In genomic region chr1:121337958-121338357, GRCh38 we compare ENCODE assay signal across 8 cellular contexts.
A peak's percentile ranks its signal among the peaks of the same experiment; 100 is the strongest.
DNase-seq lines count a peak whose midpoint lies in the region; ATAC-seq lines count a peak whose summit lies in the region.
"Not testable (repeated sequence)": the region's sequence is repeated elsewhere in the genome, so short reads cannot be mapped to it uniquely, and the experiment has no call there.

No MANE protein-coding gene starts in this region.

- H3K27me3 Mint-ChIP-seq in activated CD4-positive, alpha-beta T cell treated with anti-CD3 and anti-CD28 coated beads, Interleukin-2, amount 10 ng/mL, durations not matched to agents 24 days and 14 days, result not testable (repeated sequence)

- ATAC-seq in GM18511 (IDR thresholded peaks at IDR 0.05; ENCODE audit: unreplicated experiment) (peak; percentile 76), GM19351 (IDR thresholded peaks at IDR 0.05; ENCODE audit: unreplicated experiment) (peak; percentile 85), HG02610 (IDR thresholded peaks at IDR 0.05; ENCODE audit: unreplicated experiment) (peak; percentile 73), HG03139 (IDR thresholded peaks at IDR 0.05; ENCODE audit: unreplicated experiment) (peak; percentile 56), HG03565 (IDR thresholded peaks at IDR 0.05; ENCODE audit: unreplicated experiment) (peak; percentile 69)
- peak; percentile 78 to 92 for ATAC-seq in activated naive CD4-positive, alpha-beta T cell treated with anti-CD3 and anti-CD28 coated beads, Interleukin-2, amount 50 U/mL, for 72 hours
- peak; percentile 99 for ATAC-seq in stimulated activated effector memory CD8-positive, alpha-beta T cell treated with anti-CD3 and anti-CD28 coated beads, Interleukin-12 subunit alpha, Interleukin-12 subunit beta, amount 100 ng/mL, for 72 hours

- H3K4me1 Mint-ChIP-seq in activated CD4-positive, alpha-beta T cell treated with anti-CD3 and anti-CD28 coated beads, Interleukin-2, amount 10 ng/mL, durations not matched to agents 24 days and 14 days; stimulated activated effector memory CD8-positive, alpha-beta T cell treated with anti-CD3 and anti-CD28 coated beads, Interleukin-12 subunit alpha, Interleukin-12 subunit beta, amount 100 ng/mL, for 72 hours: not testable (repeated sequence)

- not testable (repeated sequence) for H3K27ac Mint-ChIP-seq in activated CD4-positive, alpha-beta T cell treated with anti-CD3 and anti-CD28 coated beads, Interleukin-2, amount 10 ng/mL, durations not matched to agents 24 days and 14 days; activated naive CD4-positive, alpha-beta T cell treated with anti-CD3 and anti-CD28 coated beads, Interleukin-2, amount 50 U/mL, for 72 hours
- peak overlapping the region; percentile 82 for H3K27ac Mint-ChIP-seq in stimulated activated effector memory CD8-positive, alpha-beta T cell treated with anti-CD3 and anti-CD28 coated beads, Interleukin-12 subunit alpha, Interleukin-12 subunit beta, amount 100 ng/mL, for 72 hours

- intact Hi-C loops in activated CD4-positive, alpha-beta T cell treated with anti-CD3 and anti-CD28 coated beads, Interleukin-2, amount 10 ng/mL, durations not matched to agents 24 days and 14 days (cut with micrococcal nuclease), result not testable (repeated sequence)

- H3K36me3 Mint-ChIP-seq in activated CD4-positive, alpha-beta T cell treated with anti-CD3 and anti-CD28 coated beads, Interleukin-2, amount 10 ng/mL, durations not matched to agents 24 days and 14 days (ENCODE audit: low read depth); activated naive CD4-positive, alpha-beta T cell treated with anti-CD3 and anti-CD28 coated beads, Interleukin-2, amount 50 U/mL, for 72 hours; stimulated activated effector memory CD8-positive, alpha-beta T cell treated with anti-CD3 and anti-CD28 coated beads, Interleukin-12 subunit alpha, Interleukin-12 subunit beta, amount 100 ng/mL, for 72 hours: not testable (repeated sequence)

- not testable (repeated sequence) for H3K9me3 Mint-ChIP-seq in activated CD4-positive, alpha-beta T cell treated with anti-CD3 and anti-CD28 coated beads, Interleukin-2, amount 10 ng/mL, durations not matched to agents 24 days and 14 days; activated naive CD4-positive, alpha-beta T cell treated with anti-CD3 and anti-CD28 coated beads, Interleukin-2, amount 50 U/mL, for 72 hours; stimulated activated effector memory CD8-positive, alpha-beta T cell treated with anti-CD3 and anti-CD28 coated beads, Interleukin-12 subunit alpha, Interleukin-12 subunit beta, amount 100 ng/mL, for 72 hours

- DNase-seq in activated CD4-positive, alpha-beta T cell treated with anti-CD3 and anti-CD28 coated beads, Interleukin-2, amount 10 ng/mL, durations not matched to agents 24 days and 14 days, result peak; percentile 65
- not testable (repeated sequence) for DNase-seq in activated naive CD4-positive, alpha-beta T cell treated with anti-CD3 and anti-CD28 coated beads, Interleukin-2, amount 50 U/mL, for 72 hours (ENCODE audit: low spot score in 2 of 2); stimulated activated effector memory CD8-positive, alpha-beta T cell treated with anti-CD3 and anti-CD28 coated beads, Interleukin-12 subunit alpha, Interleukin-12 subunit beta, amount 100 ng/mL, for 72 hours (ENCODE audit: low spot score in 2 of 2)

- H3K4me3 Mint-ChIP-seq in activated CD4-positive, alpha-beta T cell treated with anti-CD3 and anti-CD28 coated beads, Interleukin-2, amount 10 ng/mL, durations not matched to agents 24 days and 14 days, result not testable (repeated sequence)
- peak overlapping the region; percentile 32 for H3K4me3 Mint-ChIP-seq in stimulated activated effector memory CD8-positive, alpha-beta T cell treated with anti-CD3 and anti-CD28 coated beads, Interleukin-12 subunit alpha, Interleukin-12 subunit beta, amount 100 ng/mL, for 72 hours
